7 cellular contexts compared by ENCODE assay signal in genomic region chr11:2888266-2888968, GRCh38. TPM values are rescaled to one million over a fixed set of nuclear protein-coding genes. Genes with fewer than 3 reads are reported as not detected.
A peak's percentile ranks its signal among the peaks of the same experiment; 100 is the strongest.
DNase-seq lines count a peak whose midpoint lies in the region; ATAC-seq and TF ChIP-seq lines count a peak whose summit lies in the region.

No MANE protein-coding gene starts in this region.

- H3K27ac ChIP-seq in adrenal gland = no peak overlapping the region

- in situ Hi-C loops in GM13976 (cut with MboI; ENCODE audit: low sequenced_read_pairs, unreplicated experiment) = no loop called here

- TF ChIP-seq POLR2A in adrenal gland (IDR thresholded peaks at IDR 0.05) = no peak

- no peak overlapping the region for H3K27ac Mint-ChIP-seq in T-helper 2 cell treated with Interferon-gamma antibody and Interleukin-4, amounts not matched to agents 5 μg/mL and 100 μg/mL, for 36 hours

- peak; percentile 86 for DNase-seq in GM13976 (ENCODE audit: low spot score)
- DNase-seq in NCI-H146 treated with DMSO at 0.1 percent for 48 hours (lab: John Stamatoyannopoulos, UW; ENCODE audit: unreplicated experiment) = peak; percentile 50
- DNase-seq in T-helper 2 cell treated with Interferon-gamma antibody and Interleukin-4, amounts not matched to agents 5 μg/mL and 100 μg/mL, for 36 hours (ENCODE audit: low spot score) = peak; percentile 80
- DNase-seq in adrenal gland = peak; percentile 87 to 98 (median 95)
- DNase-seq in left cardiac atrium = peak; percentile 94
- DNase-seq in retina = peak; percentile 91

- TF ChIP-seq CTCF in GM13976 (IDR thresholded peaks at IDR 0.05; ENCODE audit: borderline replicate concordance, control extremely low read depth, extremely low read depth, insufficient read depth, missing control alignments) = peak; percentile 98
- peak; percentile 92 to 99 (median 97) for TF ChIP-seq CTCF in adrenal gland (IDR thresholded peaks at IDR 0.05)

- no peaks in the 10 kb centered on the region for H3K9me3 Mint-ChIP-seq in T-helper 2 cell treated with Interferon-gamma antibody and Interleukin-4, amounts not matched to agents 5 μg/mL and 100 μg/mL, for 36 hours

- WGBS in adrenal gland, 4 donors = 30 to 52% (median 35%) methylated on average over 13 to 25 of the region's 25 CpGs

- peaks cover 20 to 34% of the 10 kb centered on the region in 2 donors for H3K4me1 ChIP-seq in adrenal gland (replicated peaks in 1 of 2)

- no peaks in the 10 kb centered on the region for H3K27me3 ChIP-seq in adrenal gland

- H3K4me1 Mint-ChIP-seq in T-helper 2 cell treated with Interferon-gamma antibody and Interleukin-4, amounts not matched to agents 5 μg/mL and 100 μg/mL, for 36 hours (ENCODE audit: low read depth) = peaks cover 17% of the 10 kb centered on the region

- H3K4me3 Mint-ChIP-seq in T-helper 2 cell treated with Interferon-gamma antibody and Interleukin-4, amounts not matched to agents 5 μg/mL and 100 μg/mL, for 36 hours = no peak overlapping the region

- H3K36me3 Mint-ChIP-seq in T-helper 2 cell treated with Interferon-gamma antibody and Interleukin-4, amounts not matched to agents 5 μg/mL and 100 μg/mL, for 36 hours (ENCODE audit: low read depth) = no peaks in the 10 kb centered on the region

- H3K9me3 ChIP-seq in adrenal gland (replicated peaks in 1 of 3) = no peaks in the 10 kb centered on the region

- no peak overlapping the region for H3K4me3 ChIP-seq in adrenal gland

- ATAC-seq in left cardiac atrium (peak; percentile 31 to 39), GM19023 (IDR thresholded peaks at IDR 0.05; ENCODE audit: unreplicated experiment) (no peak)

- no peaks in the 10 kb centered on the region for H3K36me3 ChIP-seq in adrenal gland (replicated peaks in 1 of 2)

- peaks cover 14% of the 10 kb centered on the region for H3K27me3 Mint-ChIP-seq in T-helper 2 cell treated with Interferon-gamma antibody and Interleukin-4, amounts not matched to agents 5 μg/mL and 100 μg/mL, for 36 hours (ENCODE audit: low read depth)

- intact Hi-C loops in adrenal gland (cut with DNase I) = loop anchor here (2.0 to 10.0 kb wide), 3 partner anchors 174 to 356 kb away; partner anchors contain the start of gene KCNQ1OT1 (in 1 of the 2)
- intact Hi-C loops in left cardiac atrium (cut with DNase I) = loop anchor here (1.0 to 10.0 kb wide), 4 partner anchors 104 to 462 kb away; no protein-coding TSS in a partner anchor

RNA-seq across cellular contexts. Expression of gene CDKN1C, which starts 2.8 kb away (rescaled TPM):
- total RNA-seq in adrenal gland (100 to 1,000 TPM in 7 of 8 donors, 10 to 100 TPM in 1; 32.8 to 817 (median 464) TPM), left cardiac atrium (10 to 100 TPM; 23.3 to 44.2 TPM)
- 100 to 1,000 TPM in 2 of 3 donors, 10 to 100 TPM in 1; 17.7 to 229 (median 152) TPM for polyA plus RNA-seq in adrenal gland

RNA-seq across cellular contexts. Expression of gene PHLDA2, which starts 40.8 kb away (rescaled TPM):
- total RNA-seq in adrenal gland = 1 to 10 TPM in 6 of 8 donors, not detected in 2; 1.4 to 8.7 (median 2.3) TPM
- 1 to 10 TPM in 2 of 3 donors, not detected in 1; 1.1 to 8.9 TPM for polyA plus RNA-seq in adrenal gland
- total RNA-seq in left cardiac atrium = 1 to 10 TPM; 2.2 to 3.4 TPM
